In genomic region chr6:161128680-161129196, GRCh38 we compare ENCODE assay signal across 13 cellular contexts.
A peak's percentile ranks its signal among the peaks of the same experiment; 100 is the strongest.
DNase-seq lines count a peak whose midpoint lies in the region; ATAC-seq lines count a peak whose summit lies in the region.
"Had no signal": no experiment of that assay in that cellular context is flagged by ENCODE, and none has a peak within 500 bp of the region (broad histone marks: within the 10 kb centered on the region; RNA-seq: fewer than 3 reads in every experiment).

No MANE protein-coding gene starts in this region.

- peak overlapping the region; percentile 63 to 91 for H3K27ac Mint-ChIP-seq in activated naive CD4-positive, alpha-beta T cell treated with anti-CD3 and anti-CD28 coated beads, Interleukin-2, amount 50 U/mL, for 72 hours

- no peak overlapping the region for H4K8ac ChIP-seq in mesenchymal stem cell (ENCODE audit: low read length)

- H3K27ac ChIP-seq in ACC112 (ENCODE audit: low read depth, low read length): peak overlapping the region; percentile 10; the same call in 1 of the 2 replicates
- H3K27ac ChIP-seq in mesenchymal stem cell (ENCODE audit: low read length, poor library complexity, severe bottlenecking): no peak overlapping the region
- H3K27ac ChIP-seq: BLaER1, VCaP had no signal

- no peak overlapping the region for H2BK120ac ChIP-seq in mesenchymal stem cell (ENCODE audit: low read depth, low read length)

- H2BK15ac ChIP-seq in mesenchymal stem cell (ENCODE audit: low read depth, poor library complexity, severe bottlenecking): no peak overlapping the region

- H3K36me3 Mint-ChIP-seq in activated naive CD4-positive, alpha-beta T cell treated with anti-CD3 and anti-CD28 coated beads, Interleukin-2, amount 50 U/mL, for 72 hours: peaks cover 29 to 43% of the 10 kb centered on the region in 2 donors

- H3K23ac ChIP-seq in mesenchymal stem cell (ENCODE audit: low read length in 2 of 2): no peak overlapping the region

- DNase-seq in M059J (ENCODE audit: low read depth) (peak; percentile 90), mesenchymal stem cell (peak; percentile 56), SW480 (ENCODE audit: low spot score) (no peak), C1 segment of cervical spinal cord (lab: John Stamatoyannopoulos, UW) (no peak)
- no peak for DNase-seq in activated naive CD4-positive, alpha-beta T cell treated with anti-CD3 and anti-CD28 coated beads, Interleukin-2, amount 50 U/mL, for 72 hours (ENCODE audit: low spot score in 2 of 2)
- DNase-seq: caudate nucleus, NCI-H1694 treated with DMSO at 0.1 percent for 48 hours had no signal

- peaks cover 5% of the 10 kb centered on the region for H3K79me1 ChIP-seq in mesenchymal stem cell (replicated peaks; ENCODE audit: low read length, poor library complexity, severe bottlenecking)

- peaks cover 12 to 22% of the 10 kb centered on the region in 2 donors for H3K9me3 Mint-ChIP-seq in activated naive CD4-positive, alpha-beta T cell treated with anti-CD3 and anti-CD28 coated beads, Interleukin-2, amount 50 U/mL, for 72 hours

- peak; percentile 80 to 84 for ATAC-seq in activated naive CD4-positive, alpha-beta T cell treated with anti-CD3 and anti-CD28 coated beads, Interleukin-2, amount 50 U/mL, for 72 hours
- no peak for ATAC-seq in HG03139 (IDR thresholded peaks at IDR 0.05; ENCODE audit: unreplicated experiment)
- ATAC-seq in HG03460 (IDR thresholded peaks at IDR 0.05; ENCODE audit: unreplicated experiment): no peak

- no peak overlapping the region for H3K14ac ChIP-seq in mesenchymal stem cell (ENCODE audit: low read length in 2 of 2)

- H3K27me3 ChIP-seq in ACC112 (ENCODE audit: insufficient read depth, low read length) (no peaks in the 10 kb centered on the region), mesenchymal stem cell (ENCODE audit: control insufficient read depth in 1 of 2, insufficient read depth in 1 of 2, low read length in 2 of 2) (no peaks in the 10 kb centered on the region)
- H3K27me3 ChIP-seq: BLaER1 had no signal

- H3K4me2 ChIP-seq in mesenchymal stem cell (ENCODE audit: low read length, poor library complexity, severe bottlenecking): no peak overlapping the region
- H3K4me2 ChIP-seq: BLaER1 had no signal

- no peak overlapping the region for H3K4me3 ChIP-seq in ACC112 (ENCODE audit: low read depth, low read length)
- H3K4me3 ChIP-seq in mesenchymal stem cell (ENCODE audit: insufficient read depth in 1 of 2, low read depth in 1 of 2, low read length in 2 of 2): no peak overlapping the region
- H3K4me3 ChIP-seq: BLaER1, lung had no signal

- peaks cover 11% of the 10 kb centered on the region for H3K9me3 ChIP-seq in mesenchymal stem cell (ENCODE audit: control insufficient read depth, low read length)

- H2AFZ ChIP-seq in ACC112 (ENCODE audit: low read length, unreplicated experiment) (no peak overlapping the region), mesenchymal stem cell (ENCODE audit: low read depth, low read length) (no peak overlapping the region)

- no peak overlapping the region for H4K91ac ChIP-seq in mesenchymal stem cell (ENCODE audit: low read length)

- H3K4me1 ChIP-seq in ACC112 (ENCODE audit: control insufficient read depth, insufficient read depth, low read length, unreplicated experiment): no peaks in the 10 kb centered on the region
- no peaks in the 10 kb centered on the region for H3K4me1 ChIP-seq in mesenchymal stem cell (ENCODE audit: control insufficient read depth, insufficient read depth, low read depth, low read length)
- H3K4me1 ChIP-seq: BLaER1 had no signal

- no peak overlapping the region for H3K18ac ChIP-seq in mesenchymal stem cell (ENCODE audit: low read depth in 1 of 2, low read length in 2 of 2)

- H3K36me3 ChIP-seq in ACC112 (ENCODE audit: insufficient read depth, low read length): peaks cover 30% of the 10 kb centered on the region
- H3K36me3 ChIP-seq in mesenchymal stem cell (ENCODE audit: control insufficient read depth in 1 of 2, insufficient read depth in 2 of 2, low read depth in 1 of 2, low read length in 2 of 2): peaks cover 26 to 65% of the 10 kb centered on the region in 2 experiments

- H3K79me2 ChIP-seq in ACC112 (ENCODE audit: control insufficient read depth, insufficient read depth, low read length, unreplicated experiment): no peaks in the 10 kb centered on the region

- no peak overlapping the region for H3K9ac ChIP-seq in mesenchymal stem cell (ENCODE audit: low read length)
- H3K9ac ChIP-seq: BLaER1 had no signal

- 92% methylated on average over 10 of the region's 12 CpGs for WGBS in mesenchymal stem cell

- H2BK12ac ChIP-seq in mesenchymal stem cell (ENCODE audit: low read length in 2 of 2): no peak overlapping the region

- no peak overlapping the region for H2BK5ac ChIP-seq in mesenchymal stem cell (ENCODE audit: low read depth, low read length, poor library complexity, severe bottlenecking)

- H2AK5ac ChIP-seq in mesenchymal stem cell (ENCODE audit: low read length, severe bottlenecking): no peak overlapping the region

- no peak overlapping the region for H3K4ac ChIP-seq in mesenchymal stem cell (ENCODE audit: low read depth in 1 of 2, low read length in 2 of 2)

Comparison
In these comparisons a context has a peak if more than half of its experiments do, and no peak if none do; other contexts are left out.
1. DNase-seq: peak in M059J (single experiment) and mesenchymal stem cell (single experiment); none in activated naive CD4-positive, alpha-beta T cell treated with anti-CD3 and anti-CD28 coated beads, Interleukin-2, amount 50 U/mL, for 72 hours (0 of 2), SW480 (single experiment) and C1 segment of cervical spinal cord (0 of 14).
2. ATAC-seq: peak in activated naive CD4-positive, alpha-beta T cell treated with anti-CD3 and anti-CD28 coated beads, Interleukin-2, amount 50 U/mL, for 72 hours (2 of 2); none in HG03139 (single experiment) and HG03460 (single experiment).